1 cellular context compared by ENCODE assay signal in the genomic region with DNA sequence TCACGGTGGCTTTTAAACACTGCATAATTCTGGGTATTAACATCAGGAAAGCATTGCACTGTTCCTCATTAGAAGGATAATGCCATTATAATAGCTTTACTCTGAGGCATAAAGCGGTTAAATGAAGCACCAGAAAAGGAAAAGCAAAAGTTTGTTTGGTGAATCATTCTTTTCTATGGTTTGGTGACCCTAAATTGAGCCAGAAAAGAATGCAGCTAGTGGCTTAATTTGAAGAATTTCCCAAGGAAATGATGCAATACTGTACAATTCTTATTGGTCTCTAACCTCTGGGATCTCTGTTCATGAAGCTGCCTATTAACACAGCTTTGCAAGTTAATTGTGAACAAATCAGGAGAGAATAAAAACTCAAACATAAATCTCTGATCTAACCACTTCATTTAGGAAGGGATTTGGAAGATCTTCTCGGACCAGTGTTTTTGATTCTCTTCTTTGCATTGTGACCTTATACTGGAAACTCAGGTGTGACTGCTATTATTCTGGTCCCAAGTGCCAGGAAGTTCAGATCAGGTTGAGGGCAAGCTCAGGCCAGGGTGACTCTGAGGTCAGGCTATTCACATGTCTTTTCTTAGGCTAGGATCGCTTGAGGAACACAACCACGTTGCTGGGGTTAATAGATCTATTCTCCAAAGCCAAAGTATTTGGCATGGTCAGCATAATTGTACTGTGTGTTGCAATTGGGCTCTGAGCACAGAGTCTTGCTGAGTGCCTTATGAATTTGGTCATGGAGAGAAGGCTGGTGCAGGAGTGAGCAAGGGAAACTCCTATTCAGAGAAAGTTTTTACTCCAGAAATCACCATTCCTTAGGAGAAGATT.
A peak's percentile ranks its signal among the peaks of the same experiment; 100 is the strongest.
TF ChIP-seq lines count a peak whose summit lies in the region.

No MANE protein-coding gene starts in this region.

TF ChIP-seq in K562, 482 proteins besides CTCF, POLR2A, EP300 and RAD21 (continued from another document and continues in another):
- TF ChIP-seq, protein P1, sequence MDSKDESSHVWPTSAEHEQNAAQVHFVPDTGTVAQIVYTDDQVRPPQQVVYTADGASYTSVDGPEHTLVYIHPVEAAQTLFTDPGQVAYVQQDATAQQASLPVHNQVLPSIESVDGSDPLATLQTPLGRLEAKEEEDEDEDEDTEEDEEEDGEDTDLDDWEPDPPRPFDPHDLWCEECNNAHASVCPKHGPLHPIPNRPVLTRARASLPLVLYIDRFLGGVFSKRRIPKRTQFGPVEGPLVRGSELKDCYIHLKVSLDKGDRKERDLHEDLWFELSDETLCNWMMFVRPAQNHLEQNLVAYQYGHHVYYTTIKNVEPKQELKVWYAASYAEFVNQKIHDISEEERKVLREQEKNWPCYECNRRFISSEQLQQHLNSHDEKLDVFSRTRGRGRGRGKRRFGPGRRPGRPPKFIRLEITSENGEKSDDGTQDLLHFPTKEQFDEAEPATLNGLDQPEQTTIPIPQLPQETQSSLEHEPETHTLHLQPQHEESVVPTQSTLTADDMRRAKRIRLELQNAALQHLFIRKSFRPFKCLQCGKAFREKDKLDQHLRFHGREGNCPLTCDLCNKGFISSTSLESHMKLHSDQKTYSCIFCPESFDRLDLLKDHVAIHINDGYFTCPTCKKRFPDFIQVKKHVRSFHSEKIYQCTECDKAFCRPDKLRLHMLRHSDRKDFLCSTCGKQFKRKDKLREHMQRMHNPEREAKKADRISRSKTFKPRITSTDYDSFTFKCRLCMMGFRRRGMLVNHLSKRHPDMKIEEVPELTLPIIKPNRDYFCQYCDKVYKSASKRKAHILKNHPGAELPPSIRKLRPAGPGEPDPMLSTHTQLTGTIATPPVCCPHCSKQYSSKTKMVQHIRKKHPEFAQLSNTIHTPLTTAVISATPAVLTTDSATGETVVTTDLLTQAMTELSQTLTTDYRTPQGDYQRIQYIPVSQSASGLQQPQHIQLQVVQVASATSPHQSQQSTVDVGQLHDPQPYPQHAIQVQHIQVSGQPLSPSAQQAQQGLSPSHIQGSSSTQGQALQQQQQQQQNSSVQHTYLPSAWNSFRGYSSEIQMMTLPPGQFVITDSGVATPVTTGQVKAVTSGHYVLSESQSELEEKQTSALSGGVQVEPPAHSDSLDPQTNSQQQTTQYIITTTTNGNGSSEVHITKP (IDR thresholded peaks at IDR 0.05; ENCODE audit: partially characterized antibody) = no peak
- TF ChIP-seq KAT8 (IDR thresholded peaks at IDR 0.05; ENCODE audit: low read depth) = no peak
- no peak for TF ChIP-seq SREBF1 (IDR thresholded peaks at IDR 0.05; ENCODE audit: borderline replicate concordance, low read depth, low read length)
- TF ChIP-seq, protein P2, sequence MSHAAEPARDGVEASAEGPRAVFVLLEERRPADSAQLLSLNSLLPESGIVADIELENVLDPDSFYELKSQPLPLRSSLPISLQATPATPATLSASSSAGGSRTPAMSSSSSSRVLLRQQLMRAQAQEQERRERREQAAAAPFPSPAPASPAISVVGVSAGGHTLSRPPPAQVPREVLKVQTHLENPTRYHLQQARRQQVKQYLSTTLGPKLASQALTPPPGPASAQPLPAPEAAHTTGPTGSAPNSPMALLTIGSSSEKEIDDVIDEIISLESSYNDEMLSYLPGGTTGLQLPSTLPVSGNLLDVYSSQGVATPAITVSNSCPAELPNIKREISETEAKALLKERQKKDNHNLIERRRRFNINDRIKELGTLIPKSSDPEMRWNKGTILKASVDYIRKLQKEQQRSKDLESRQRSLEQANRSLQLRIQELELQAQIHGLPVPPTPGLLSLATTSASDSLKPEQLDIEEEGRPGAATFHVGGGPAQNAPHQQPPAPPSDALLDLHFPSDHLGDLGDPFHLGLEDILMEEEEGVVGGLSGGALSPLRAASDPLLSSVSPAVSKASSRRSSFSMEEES (CRISPR knock-in tag; IDR thresholded peaks at IDR 0.05) = no peak
- no peak for TF ChIP-seq PHTF2 (CRISPR knock-in tag; IDR thresholded peaks at IDR 0.05)
- TF ChIP-seq MECOM (CRISPR knock-in tag; IDR thresholded peaks at IDR 0.05) = no peak
- TF ChIP-seq, protein P3, sequence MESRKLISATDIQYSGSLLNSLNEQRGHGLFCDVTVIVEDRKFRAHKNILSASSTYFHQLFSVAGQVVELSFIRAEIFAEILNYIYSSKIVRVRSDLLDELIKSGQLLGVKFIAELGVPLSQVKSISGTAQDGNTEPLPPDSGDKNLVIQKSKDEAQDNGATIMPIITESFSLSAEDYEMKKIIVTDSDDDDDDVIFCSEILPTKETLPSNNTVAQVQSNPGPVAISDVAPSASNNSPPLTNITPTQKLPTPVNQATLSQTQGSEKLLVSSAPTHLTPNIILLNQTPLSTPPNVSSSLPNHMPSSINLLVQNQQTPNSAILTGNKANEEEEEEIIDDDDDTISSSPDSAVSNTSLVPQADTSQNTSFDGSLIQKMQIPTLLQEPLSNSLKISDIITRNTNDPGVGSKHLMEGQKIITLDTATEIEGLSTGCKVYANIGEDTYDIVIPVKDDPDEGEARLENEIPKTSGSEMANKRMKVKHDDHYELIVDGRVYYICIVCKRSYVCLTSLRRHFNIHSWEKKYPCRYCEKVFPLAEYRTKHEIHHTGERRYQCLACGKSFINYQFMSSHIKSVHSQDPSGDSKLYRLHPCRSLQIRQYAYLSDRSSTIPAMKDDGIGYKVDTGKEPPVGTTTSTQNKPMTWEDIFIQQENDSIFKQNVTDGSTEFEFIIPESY (CRISPR knock-in tag; IDR thresholded peaks at IDR 0.05) = no peak
- no peak for TF ChIP-seq SMC3 (conservative IDR thresholded peaks at IDR 0.05; ENCODE audit: insufficient read depth, low read depth, low read length)
- TF ChIP-seq, protein P4, sequence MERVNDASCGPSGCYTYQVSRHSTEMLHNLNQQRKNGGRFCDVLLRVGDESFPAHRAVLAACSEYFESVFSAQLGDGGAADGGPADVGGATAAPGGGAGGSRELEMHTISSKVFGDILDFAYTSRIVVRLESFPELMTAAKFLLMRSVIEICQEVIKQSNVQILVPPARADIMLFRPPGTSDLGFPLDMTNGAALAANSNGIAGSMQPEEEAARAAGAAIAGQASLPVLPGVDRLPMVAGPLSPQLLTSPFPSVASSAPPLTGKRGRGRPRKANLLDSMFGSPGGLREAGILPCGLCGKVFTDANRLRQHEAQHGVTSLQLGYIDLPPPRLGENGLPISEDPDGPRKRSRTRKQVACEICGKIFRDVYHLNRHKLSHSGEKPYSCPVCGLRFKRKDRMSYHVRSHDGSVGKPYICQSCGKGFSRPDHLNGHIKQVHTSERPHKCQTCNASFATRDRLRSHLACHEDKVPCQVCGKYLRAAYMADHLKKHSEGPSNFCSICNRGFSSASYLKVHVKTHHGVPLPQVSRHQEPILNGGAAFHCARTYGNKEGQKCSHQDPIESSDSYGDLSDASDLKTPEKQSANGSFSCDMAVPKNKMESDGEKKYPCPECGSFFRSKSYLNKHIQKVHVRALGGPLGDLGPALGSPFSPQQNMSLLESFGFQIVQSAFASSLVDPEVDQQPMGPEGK (CRISPR knock-in tag; IDR thresholded peaks at IDR 0.05; ENCODE audit: borderline replicate concordance) = no peak
- TF ChIP-seq, protein P5, sequence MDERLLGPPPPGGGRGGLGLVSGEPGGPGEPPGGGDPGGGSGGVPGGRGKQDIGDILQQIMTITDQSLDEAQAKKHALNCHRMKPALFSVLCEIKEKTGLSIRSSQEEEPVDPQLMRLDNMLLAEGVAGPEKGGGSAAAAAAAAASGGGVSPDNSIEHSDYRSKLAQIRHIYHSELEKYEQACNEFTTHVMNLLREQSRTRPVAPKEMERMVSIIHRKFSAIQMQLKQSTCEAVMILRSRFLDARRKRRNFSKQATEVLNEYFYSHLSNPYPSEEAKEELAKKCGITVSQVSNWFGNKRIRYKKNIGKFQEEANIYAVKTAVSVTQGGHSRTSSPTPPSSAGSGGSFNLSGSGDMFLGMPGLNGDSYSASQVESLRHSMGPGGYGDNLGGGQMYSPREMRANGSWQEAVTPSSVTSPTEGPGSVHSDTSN (CRISPR knock-in tag; IDR thresholded peaks at IDR 0.05; ENCODE audit: low read depth) = no peak
- TF ChIP-seq, protein P5 (tag; conservative IDR thresholded peaks at IDR 0.05; ENCODE audit: low read depth) = no peak
- no peak for TF ChIP-seq TRIM28 (IDR thresholded peaks at IDR 0.05)
- TF ChIP-seq ZNF316 (IDR thresholded peaks at IDR 0.05) = peak; percentile 98
- no peak for TF ChIP-seq GABPB1 (CRISPR knock-in tag; IDR thresholded peaks at IDR 0.05)
- TF ChIP-seq CREBBP (IDR thresholded peaks at IDR 0.05; ENCODE audit: low read depth, low read length) = no peak
- no peak for TF ChIP-seq SNIP1 (IDR thresholded peaks at IDR 0.05; ENCODE audit: low read depth)
- no peak for TF ChIP-seq NR2F6 (CRISPR knock-in tag; IDR thresholded peaks at IDR 0.05)
- no peak for TF ChIP-seq SMARCB1 (IDR thresholded peaks at IDR 0.05; ENCODE audit: insufficient read length, low read depth)
- peak; percentile 46; the same call in 1 of the 2 replicates for TF ChIP-seq ZNF75A (CRISPR knock-in tag; IDR thresholded peaks at IDR 0.05)
- TF ChIP-seq SIN3A (IDR thresholded peaks at IDR 0.05; ENCODE audit: borderline replicate concordance in 2 of 2, control insufficient read depth in 1 of 2, low read depth in 2 of 2, low read length in 2 of 2) = no peak
- no peak for TF ChIP-seq ZNF77 (CRISPR knock-in tag; IDR thresholded peaks at IDR 0.05)
- TF ChIP-seq, protein P6, sequence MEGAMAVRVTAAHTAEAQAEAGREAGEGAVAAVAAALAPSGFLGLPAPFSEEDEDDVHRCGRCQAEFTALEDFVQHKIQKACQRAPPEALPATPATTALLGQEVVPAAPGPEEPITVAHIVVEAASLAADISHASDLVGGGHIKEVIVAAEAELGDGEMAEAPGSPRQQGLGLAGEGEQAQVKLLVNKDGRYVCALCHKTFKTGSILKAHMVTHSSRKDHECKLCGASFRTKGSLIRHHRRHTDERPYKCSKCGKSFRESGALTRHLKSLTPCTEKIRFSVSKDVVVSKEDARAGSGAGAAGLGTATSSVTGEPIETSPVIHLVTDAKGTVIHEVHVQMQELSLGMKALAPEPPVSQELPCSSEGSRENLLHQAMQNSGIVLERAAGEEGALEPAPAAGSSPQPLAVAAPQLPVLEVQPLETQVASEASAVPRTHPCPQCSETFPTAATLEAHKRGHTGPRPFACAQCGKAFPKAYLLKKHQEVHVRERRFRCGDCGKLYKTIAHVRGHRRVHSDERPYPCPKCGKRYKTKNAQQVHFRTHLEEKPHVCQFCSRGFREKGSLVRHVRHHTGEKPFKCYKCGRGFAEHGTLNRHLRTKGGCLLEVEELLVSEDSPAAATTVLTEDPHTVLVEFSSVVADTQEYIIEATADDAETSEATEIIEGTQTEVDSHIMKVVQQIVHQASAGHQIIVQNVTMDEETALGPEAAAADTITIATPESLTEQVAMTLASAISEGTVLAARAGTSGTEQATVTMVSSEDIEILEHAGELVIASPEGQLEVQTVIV (CRISPR knock-in tag; IDR thresholded peaks at IDR 0.05; ENCODE audit: borderline replicate concordance) = no peak
- no peak for TF ChIP-seq MTA1 (IDR thresholded peaks at IDR 0.05; ENCODE audit: borderline replicate concordance)
- TF ChIP-seq ZNF274 (IDR thresholded peaks at IDR 0.05; ENCODE audit: borderline replicate concordance, low read depth, low read length) = no peak
- no peak for TF ChIP-seq ZNF785 (CRISPR knock-in tag; IDR thresholded peaks at IDR 0.05)
- no peak for TF ChIP-seq NCOA1 (IDR thresholded peaks at IDR 0.05; ENCODE audit: low read depth)
- no peak for TF ChIP-seq ZFPM2 (CRISPR knock-in tag; IDR thresholded peaks at IDR 0.05)
- no peak for TF ChIP-seq LCOR (CRISPR knock-in tag; IDR thresholded peaks at IDR 0.05)
- TF ChIP-seq ZBTB1 (CRISPR knock-in tag; IDR thresholded peaks at IDR 0.05; ENCODE audit: borderline replicate concordance, low read depth) = no peak
- no peak for TF ChIP-seq NCOA4 (IDR thresholded peaks at IDR 0.05; ENCODE audit: partially characterized antibody)
- TF ChIP-seq PPARD (CRISPR knock-in tag; IDR thresholded peaks at IDR 0.05) = no peak
- no peak for TF ChIP-seq KLF13 (tag; IDR thresholded peaks at IDR 0.05; ENCODE audit: borderline replicate concordance, low read depth)
- no peak for TF ChIP-seq ELF4 (CRISPR knock-in tag; IDR thresholded peaks at IDR 0.05)
- TF ChIP-seq EZH2 (IDR thresholded peaks at IDR 0.05; ENCODE audit: borderline replicate concordance, low read depth, low read length) = no peak
- TF ChIP-seq HNRNPL (IDR thresholded peaks at IDR 0.05; ENCODE audit: low read depth, low read length) = no peak
- TF ChIP-seq SUPT5H (IDR thresholded peaks at IDR 0.05) = no peak
- TF ChIP-seq, protein P7, sequence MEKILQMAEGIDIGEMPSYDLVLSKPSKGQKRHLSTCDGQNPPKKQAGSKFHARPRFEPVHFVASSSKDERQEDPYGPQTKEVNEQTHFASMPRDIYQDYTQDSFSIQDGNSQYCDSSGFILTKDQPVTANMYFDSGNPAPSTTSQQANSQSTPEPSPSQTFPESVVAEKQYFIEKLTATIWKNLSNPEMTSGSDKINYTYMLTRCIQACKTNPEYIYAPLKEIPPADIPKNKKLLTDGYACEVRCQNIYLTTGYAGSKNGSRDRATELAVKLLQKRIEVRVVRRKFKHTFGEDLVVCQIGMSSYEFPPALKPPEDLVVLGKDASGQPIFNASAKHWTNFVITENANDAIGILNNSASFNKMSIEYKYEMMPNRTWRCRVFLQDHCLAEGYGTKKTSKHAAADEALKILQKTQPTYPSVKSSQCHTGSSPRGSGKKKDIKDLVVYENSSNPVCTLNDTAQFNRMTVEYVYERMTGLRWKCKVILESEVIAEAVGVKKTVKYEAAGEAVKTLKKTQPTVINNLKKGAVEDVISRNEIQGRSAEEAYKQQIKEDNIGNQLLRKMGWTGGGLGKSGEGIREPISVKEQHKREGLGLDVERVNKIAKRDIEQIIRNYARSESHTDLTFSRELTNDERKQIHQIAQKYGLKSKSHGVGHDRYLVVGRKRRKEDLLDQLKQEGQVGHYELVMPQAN (IDR thresholded peaks at IDR 0.05; ENCODE audit: borderline replicate concordance) = no peak
- peak; percentile 39; the same call in 1 of the 2 replicates for TF ChIP-seq HDAC8 (tag; IDR thresholded peaks at IDR 0.05)
- TF ChIP-seq, protein P8, sequence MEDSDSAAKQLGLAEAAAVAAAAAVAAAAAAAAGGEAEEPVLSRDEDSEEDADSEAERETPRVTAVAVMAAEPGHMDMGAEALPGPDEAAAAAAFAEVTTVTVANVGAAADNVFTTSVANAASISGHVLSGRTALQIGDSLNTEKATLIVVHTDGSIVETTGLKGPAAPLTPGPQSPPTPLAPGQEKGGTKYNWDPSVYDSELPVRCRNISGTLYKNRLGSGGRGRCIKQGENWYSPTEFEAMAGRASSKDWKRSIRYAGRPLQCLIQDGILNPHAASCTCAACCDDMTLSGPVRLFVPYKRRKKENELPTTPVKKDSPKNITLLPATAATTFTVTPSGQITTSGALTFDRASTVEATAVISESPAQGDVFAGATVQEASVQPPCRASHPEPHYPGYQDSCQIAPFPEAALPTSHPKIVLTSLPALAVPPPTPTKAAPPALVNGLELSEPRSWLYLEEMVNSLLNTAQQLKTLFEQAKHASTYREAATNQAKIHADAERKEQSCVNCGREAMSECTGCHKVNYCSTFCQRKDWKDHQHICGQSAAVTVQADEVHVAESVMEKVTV (CRISPR knock-in tag; IDR thresholded peaks at IDR 0.05) = peak; percentile 42; the same call in 1 of the 2 replicates
- TF ChIP-seq CEBPB (tag; IDR thresholded peaks at IDR 0.05) = peak; percentile 89
- TF ChIP-seq ZNF24 (IDR thresholded peaks at IDR 0.05) = no peak
- TF ChIP-seq RB1 (IDR thresholded peaks at IDR 0.05; ENCODE audit: low read depth) = no peak
- TF ChIP-seq KAT7 (CRISPR knock-in tag; IDR thresholded peaks at IDR 0.05; ENCODE audit: borderline replicate concordance) = no peak
- no peak for TF ChIP-seq RBM25 (IDR thresholded peaks at IDR 0.05; ENCODE audit: low read depth, low read length, severe bottlenecking)
